Comparison of ENCODE assay signal across 1 cellular context in genomic region chr1:202016717-202017384, GRCh38.
TF ChIP-seq lines count a peak whose summit lies in the region.

No MANE protein-coding gene starts in this region.

TF ChIP-seq in SK-N-SH treated with all-trans-retinoic acid at 6 μM for 48 hours, 23 proteins besides CTCF, POLR2A, EP300 and RAD21 (continued from another document):
- TF ChIP-seq PATZ1 (CRISPR knock-in tag; IDR thresholded peaks at IDR 0.05; ENCODE audit: borderline replicate concordance) (no peak), SNAI2 (CRISPR knock-in tag; IDR thresholded peaks at IDR 0.05) (no peak), ISL1 (CRISPR knock-in tag; IDR thresholded peaks at IDR 0.05) (no peak), TSHZ2 (CRISPR knock-in tag; IDR thresholded peaks at IDR 0.05) (no peak), TOX (CRISPR knock-in tag; IDR thresholded peaks at IDR 0.05; ENCODE audit: borderline replicate concordance) (no peak), TCF4 (CRISPR knock-in tag; IDR thresholded peaks at IDR 0.05; ENCODE audit: borderline replicate concordance) (no peak)
TF ChIP-seq in SK-N-SH treated with all-trans-retinoic acid at 6 μM for 48 hours: peak in this region for 0.
